ENCODE assay signal across 30 cellular contexts in the genomic region with DNA sequence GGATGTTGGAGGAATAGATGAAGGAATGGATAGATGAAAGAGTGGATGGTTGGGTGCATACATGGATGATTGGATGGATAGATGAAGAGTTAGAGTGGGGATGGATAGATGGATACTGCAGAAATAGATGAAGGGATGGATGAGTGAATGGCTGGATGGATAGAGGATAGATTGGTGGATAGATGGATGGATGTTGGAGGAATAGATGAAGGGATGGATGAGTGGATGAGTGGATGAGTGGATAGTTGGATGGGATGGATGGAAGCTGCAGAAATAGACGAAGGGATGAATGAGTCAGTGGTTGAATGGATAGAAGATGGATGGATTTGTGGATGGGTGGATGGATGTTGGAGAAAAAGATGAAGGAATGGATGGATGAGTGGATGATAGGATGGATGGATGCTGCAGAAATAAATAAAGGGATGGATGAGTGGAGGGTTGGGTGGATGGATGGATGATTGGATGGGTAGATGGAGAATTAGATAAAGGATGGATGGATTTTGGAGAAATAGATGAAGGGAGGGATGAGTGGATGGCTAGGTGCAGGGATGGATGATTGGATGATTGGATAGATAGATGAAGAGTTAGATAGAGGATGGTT. TPM values are rescaled to one million over a fixed set of nuclear protein-coding genes. Genes with fewer than 3 reads are reported as not detected.
DNase-seq lines count a peak whose midpoint lies in the region; ATAC-seq, FAIRE-seq and TF ChIP-seq lines count a peak whose summit lies in the region.
"Had no signal": no experiment of that assay in that cellular context is flagged by ENCODE, and none has a peak within 500 bp of the region (broad histone marks: within the 10 kb centered on the region; RNA-seq: fewer than 3 reads in every experiment).

No MANE protein-coding gene starts in this region.

- TF ChIP-seq EP300 in K562 (IDR thresholded peaks at IDR 0.05; ENCODE audit: low read length) = no peak

- no peak overlapping the region for H3K27ac ChIP-seq in K562 (ENCODE audit: extremely low read depth, low read depth, low read length)
- H3K27ac ChIP-seq in neuronal stem cell (replicated peaks; ENCODE audit: low read length) = no peak overlapping the region
- H3K27ac ChIP-seq: BLaER1 had no signal

- no peaks in the 10 kb centered on the region for H3K36me3 ChIP-seq in K562 (ENCODE audit: control insufficient read depth, insufficient read depth, low read length)
- H3K36me3 ChIP-seq in neuronal stem cell (replicated peaks in 1 of 2; ENCODE audit: control insufficient read depth in 2 of 2, insufficient read depth in 2 of 2, low read length in 2 of 2) = no peaks in the 10 kb centered on the region
- H3K36me3 ChIP-seq: BE2C, BLaER1 had no signal

- CTCF ChIA-PET in HEK293T (lab: Yijun Ruan, JAX) (no interaction called here), K562 (lab: Yijun Ruan, JAX; ENCODE audit: low intra/inter-chr PET ratio) (no interaction called here)
- CTCF ChIA-PET in activated naive CD4-positive, alpha-beta T cell treated with anti-CD3 and anti-CD28 coated beads, Interleukin-2, amount 10 ng/mL, durations not matched to agents 7 days and 5 days (lab: Charles Lee) = no interaction called here

- FAIRE-seq in K562 (lab: Jason Lieb, UNC) = no peak
- peak; percentile 84 for FAIRE-seq in urothelium cell line (lab: Jason Lieb, UNC)
- FAIRE-seq: A204.1, GM12878, GM12892, GM18507 had no signal

- H2BK120ac ChIP-seq in neuronal stem cell (ENCODE audit: low read depth, low read length) = no peak overlapping the region

- ATAC-seq in K562 (no peak), HG03135 (IDR thresholded peaks at IDR 0.05; ENCODE audit: unreplicated experiment) (no peak)
- ATAC-seq: GM12878 had no signal

- BruUV-seq in K562 (replicated peaks; lab: Mats Ljungman, UMichigan) = no TSS peak

- no peak overlapping the region for H3K4me3 Mint-ChIP-seq in activated naive CD4-positive, alpha-beta T cell treated with anti-CD3 and anti-CD28 coated beads, Interleukin-2, amount 10 ng/mL, durations not matched to agents 7 days and 5 days
- H3K4me3 Mint-ChIP-seq: CD14-positive monocyte; CD4-positive, alpha-beta memory T cell; CD4-positive, CD25-positive, alpha-beta regulatory T cell; CD8-positive, alpha-beta memory T cell had no signal

- H3K23ac ChIP-seq in neuronal stem cell (ENCODE audit: low read depth, low read length, poor library complexity) = no peak overlapping the region

- H3K4ac ChIP-seq in neuronal stem cell (ENCODE audit: low read length) = no peak overlapping the region

- H3K14ac ChIP-seq in neuronal stem cell (ENCODE audit: low read length) = no peak overlapping the region

- H2BK5ac ChIP-seq in neuronal stem cell (ENCODE audit: low read length) = no peak overlapping the region

- H2AK5ac ChIP-seq in neuronal stem cell (ENCODE audit: low read depth, low read length) = no peak overlapping the region

- peaks cover 23% of the 10 kb centered on the region for H3K27me3 Mint-ChIP-seq in activated naive CD4-positive, alpha-beta T cell treated with anti-CD3 and anti-CD28 coated beads, Interleukin-2, amount 10 ng/mL, durations not matched to agents 7 days and 5 days

- no peak for TF ChIP-seq POLR2A in K562 (conservative IDR thresholded peaks at IDR 0.05)

- H4K91ac ChIP-seq in neuronal stem cell (ENCODE audit: low read depth, low read length, poor library complexity) = no peak overlapping the region

- no peaks in the 10 kb centered on the region for H3K79me2 ChIP-seq in K562 (ENCODE audit: control insufficient read depth, insufficient read depth, low read length)

- WGBS in K562 (ENCODE audit: insufficient coverage, low coverage, missing lambda C conversion rate) = 0% methylated on average over 1 of the region's 1 CpG
- WGBS in neuronal stem cell (ENCODE audit: extremely low coverage in 2 of 2, insufficient read length in 2 of 2, insufficient replicate concordance in 1 of 2), 2 donors = 100% methylated on average over 1 of the region's 1 CpG; no CpG with 5 or more reads in 1 of the 2 donors

- no peak overlapping the region for H4K8ac ChIP-seq in neuronal stem cell (ENCODE audit: low read depth, low read length)

- H2AFZ ChIP-seq in K562 (ENCODE audit: low read depth, low read length) = no peak overlapping the region
- no peak overlapping the region for H2AFZ ChIP-seq in neuronal stem cell (ENCODE audit: low read length)

- H3K27ac Mint-ChIP-seq in activated naive CD4-positive, alpha-beta T cell treated with anti-CD3 and anti-CD28 coated beads, Interleukin-2, amount 10 ng/mL, durations not matched to agents 7 days and 5 days = no peak overlapping the region
- H3K27ac Mint-ChIP-seq: CD14-positive monocyte; CD4-positive, alpha-beta memory T cell; CD4-positive, CD25-positive, alpha-beta regulatory T cell; CD8-positive, alpha-beta memory T cell had no signal

- H3K9me3 ChIP-seq in K562 (replicated peaks; ENCODE audit: control insufficient read depth, insufficient read depth, low read depth, low read length) (no peaks in the 10 kb centered on the region), neuronal stem cell (replicated peaks in 1 of 2; ENCODE audit: control insufficient read depth in 2 of 2, insufficient read depth in 1 of 2, low read depth in 1 of 2, low read length in 2 of 2) (peaks cover 0 to 4% of the 10 kb centered on the region in 2 donors)
- H3K9me3 ChIP-seq: BE2C, BLaER1 had no signal

- no peaks in the 10 kb centered on the region for H3K4me1 Mint-ChIP-seq in activated naive CD4-positive, alpha-beta T cell treated with anti-CD3 and anti-CD28 coated beads, Interleukin-2, amount 10 ng/mL, durations not matched to agents 7 days and 5 days
- H3K4me1 Mint-ChIP-seq: CD14-positive monocyte; CD4-positive, alpha-beta memory T cell had no signal

- DNase-seq in HEK293T (ENCODE audit: extremely low spot score) (no peak), K562 (ENCODE audit: extremely low read depth in 1 of 4, low spot score in 3 of 4) (no peak), neuronal stem cell (ENCODE audit: low spot score) (no peak), urothelium cell line (ENCODE audit: low spot score) (no peak), NCI-H1105 (lab: John Stamatoyannopoulos, UW) (no peak)
- DNase-seq in activated naive CD4-positive, alpha-beta T cell treated with anti-CD3 and anti-CD28 coated beads, Interleukin-2, amount 10 ng/mL, durations not matched to agents 7 days and 5 days = no peak
- DNase-seq in activated naive CD4-positive, alpha-beta T cell treated with Interleukin-2 at 50 U/mL for 16 hours = no peak
- DNase-seq: 8988T; ACHN; BE2C; C1 segment of cervical spinal cord; CD4-positive, alpha-beta memory T cell; CD4-positive, CD25-positive, alpha-beta regulatory T cell; CD8-positive, alpha-beta memory T cell; COR-L47; DMS 273 treated with DMSO at 0.1 percent for 48 hours; DMS153; DMS53; DMS79; DND-41; EL; GDM1 had no signal

- H3K18ac ChIP-seq in neuronal stem cell (ENCODE audit: low read length) = no peak overlapping the region

- POLR2A ChIA-PET in HEK293T (lab: Yijun Ruan, JAX) = no interaction called here
- POLR2A ChIA-PET in K562 (lab: Yijun Ruan, JAX) = no interaction called here

- peaks cover 0 to 10% of the 10 kb centered on the region in 2 experiments; a peak in 3 of 5 replicates for H3K27me3 ChIP-seq in K562 (ENCODE audit: control insufficient read depth in 2 of 2, insufficient read depth in 2 of 2, low read length in 2 of 2)
- peaks cover 3 to 20% (median 7%) of the 10 kb centered on the region in 3 experiments for H3K27me3 ChIP-seq in neuronal stem cell (ENCODE audit: control insufficient read depth in 3 of 3, insufficient read depth in 3 of 3, low read depth in 1 of 3, low read length in 3 of 3)
- H3K27me3 ChIP-seq: BLaER1 had no signal

- no peaks in the 10 kb centered on the region for H3K79me1 ChIP-seq in neuronal stem cell (ENCODE audit: low read depth, low read length)

- H3K9me3 Mint-ChIP-seq in activated naive CD4-positive, alpha-beta T cell treated with anti-CD3 and anti-CD28 coated beads, Interleukin-2, amount 10 ng/mL, durations not matched to agents 7 days and 5 days = no peaks in the 10 kb centered on the region

- no peak for TF ChIP-seq RAD21 in K562 (CRISPR knock-in tag; conservative IDR thresholded peaks at IDR 0.05 in 1 of 2, IDR thresholded peaks at IDR 0.05 in 1 of 2)

- H4K20me1 ChIP-seq in K562 (replicated peaks; ENCODE audit: control insufficient read depth, insufficient read depth, low read length) = no peaks in the 10 kb centered on the region
- H4K20me1 ChIP-seq: BLaER1 had no signal

- peaks cover 9 to 23% of the 10 kb centered on the region in 2 experiments; a peak in 4 of 5 replicates for H3K4me1 ChIP-seq in K562 (replicated peaks in 1 of 2; ENCODE audit: control insufficient read depth in 2 of 2, insufficient read depth in 2 of 2, low read length in 2 of 2)
- H3K4me1 ChIP-seq in neuronal stem cell (ENCODE audit: control insufficient read depth in 2 of 2, insufficient read depth in 1 of 2, low read depth in 1 of 2, low read length in 2 of 2) = peaks cover 7 to 9% of the 10 kb centered on the region in 2 donors
- H3K4me1 ChIP-seq: BE2C had no signal

- H3K9ac ChIP-seq in K562 (ENCODE audit: insufficient read depth in 1 of 2, low read depth in 2 of 2, low read length in 2 of 2) = no peak overlapping the region
- H3K9ac ChIP-seq in neuronal stem cell (ENCODE audit: low read depth, low read length, poor library complexity) = peak overlapping the region; percentile 0
- H3K9ac ChIP-seq: BLaER1 had no signal

- no peak overlapping the region for H2BK15ac ChIP-seq in neuronal stem cell (ENCODE audit: low read length)

- no peak for TF ChIP-seq CTCF in K562 (IDR thresholded peaks at IDR 0.05 in 2 of 3, conservative IDR thresholded peaks at IDR 0.05 in 1 of 3; ENCODE audit: insufficient read depth in 2 of 3, low read depth in 1 of 3, low read length in 3 of 3)

- H3K4me2 ChIP-seq in K562 (ENCODE audit: insufficient read depth, low read length) (no peak overlapping the region), neuronal stem cell (ENCODE audit: insufficient read depth, low read length, poor library complexity, severe bottlenecking) (no peak overlapping the region)
- H3K4me2 ChIP-seq: BLaER1 had no signal

- no peak overlapping the region for H3K4me3 ChIP-seq in K562
- no peak overlapping the region for H3K4me3 ChIP-seq in neuronal stem cell (ENCODE audit: low read length in 2 of 2)
- H3K4me3 ChIP-seq: BLaER1, GM12878 had no signal

- no peaks in the 10 kb centered on the region for H3K36me3 Mint-ChIP-seq in activated naive CD4-positive, alpha-beta T cell treated with anti-CD3 and anti-CD28 coated beads, Interleukin-2, amount 10 ng/mL, durations not matched to agents 7 days and 5 days
- H3K36me3 Mint-ChIP-seq: CD14-positive monocyte; CD4-positive, CD25-positive, alpha-beta regulatory T cell; CD8-positive, alpha-beta memory T cell had no signal

- intact Hi-C loops in K562 (cut with micrococcal nuclease) = no loop called here

- in situ Hi-C loops in K562 (cut with MboI) = no loop called here

- no peaks in the 10 kb centered on the region for H3K9me1 ChIP-seq in K562 (ENCODE audit: control insufficient read depth, insufficient read depth, low read length)

- no peak overlapping the region for H2BK12ac ChIP-seq in neuronal stem cell (ENCODE audit: low read length)

RNA-seq across cellular contexts. Expression of gene SYT3, which starts 4.7 kb away (rescaled TPM):
- total RNA-seq in K562 (2011; cell fraction: chromatin; rRNA removed; ENCODE audit: low replicate concordance) = 1.5 and 2.4 TPM in 2 replicates
- total RNA-seq in K562 (2011; cell fraction: nucleolus; rRNA removed) = 1.6 and 2.0 TPM in 2 replicates
- total RNA-seq in K562 (2011; cell fraction: nucleoplasm; rRNA removed) = 1.5 and 3.9 TPM in 2 replicates
- total RNA-seq in K562 (2014; rRNA removed) (1.1 and 1.6 TPM in 2 replicates), K562 (2014; rRNA removed; fragmentation: Illumina TruSeq; extraction: Trizol) (0.36 and 0.51 TPM in 2 replicates), K562 (2015; rRNA removed; fragmentation: Illumina TruSeq; extraction: Trizol) (0.40 and 0.41 TPM in 2 replicates), K562 (2021) (1.7 and 2.0 TPM in 2 replicates)
- polyA plus RNA-seq in K562 (2011; rRNA removed) (0.35 and 0.40 TPM in 2 replicates), K562 (2014; fragmentation: Illumina TruSeq; extraction: Trizol) (0.54 and 1.2 TPM in 2 replicates), K562 (2014; fragmentation: Nextera tagmentation; extraction: Ambion mirVana) (not detected), K562 (2014; rRNA removed) (0.38 and 0.85 TPM in 2 replicates)
- polyA plus RNA-seq in K562 (2011; cell fraction: cytosol; rRNA removed) = 0.28 and 1.0 TPM in 2 replicates
- polyA plus RNA-seq in K562 (2011; cell fraction: nucleus; rRNA removed) = 1.5 and 2.9 TPM in 2 replicates
- polyA plus RNA-seq in K562 (2012) = 1.6 and 3.0 TPM in 2 replicates
- polyA minus RNA-seq in K562 (2011; rRNA and poly(A)+ RNA removed) = 0.12 and 0.84 TPM in 2 replicates
- polyA minus RNA-seq in K562 (2011; cell fraction: cytosol; rRNA and poly(A)+ RNA removed) = 0.38 TPM in 1 of 2 replicates, not detected in the other
- polyA minus RNA-seq in K562 (2011; cell fraction: nucleus; rRNA and poly(A)+ RNA removed) = 0.44 and 0.67 TPM in 2 replicates
- 2.6 TPM for polyA plus RNA-seq in neuronal stem cell (2013, experiment 1 of 2)
- 2.5 TPM for polyA plus RNA-seq in neuronal stem cell (2013, experiment 2 of 2)
- total RNA-seq: CD4-positive, alpha-beta memory T cell; CD4-positive, CD25-positive, alpha-beta regulatory T cell; GM12878 had no signal
- polyA plus RNA-seq: CD14-positive monocyte; CD4-positive, CD25-positive, alpha-beta regulatory T cell had no signal

RNA-seq across cellular contexts. Expression of gene C19orf81, which starts 4.8 kb away (rescaled TPM):
- total RNA-seq in K562 (2011; cell fraction: chromatin; rRNA removed; ENCODE audit: low replicate concordance) = 3.2 TPM in 1 of 2 replicates, not detected in the other
- 10.5 and 13.3 TPM in 2 replicates for total RNA-seq in K562 (2011; cell fraction: nucleolus; rRNA removed)
- total RNA-seq in K562 (2011; cell fraction: nucleoplasm; rRNA removed) = 7.7 and 11.2 TPM in 2 replicates
- total RNA-seq in K562 (2014; rRNA removed) (42.9 and 52.9 TPM in 2 replicates), K562 (2014; rRNA removed; fragmentation: Illumina TruSeq; extraction: Trizol) (not detected in 2 replicates), K562 (2015; rRNA removed; fragmentation: Illumina TruSeq; extraction: Trizol) (2.9 and 3.0 TPM in 2 replicates), K562 (2021) (33.0 and 40.2 TPM in 2 replicates)
- polyA plus RNA-seq in K562 (2011; rRNA removed) (2.5 and 5.1 TPM in 2 replicates), K562 (2014; fragmentation: Illumina TruSeq; extraction: Trizol) (1.1 TPM in 1 of 2 replicates, not detected in the other), K562 (2014; fragmentation: Nextera tagmentation; extraction: Ambion mirVana) (not detected), K562 (2014; rRNA removed) (35.9 and 46.2 TPM in 2 replicates)
- 8.7 and 29.6 TPM in 2 replicates for polyA plus RNA-seq in K562 (2011; cell fraction: cytosol; rRNA removed)
- 8.3 and 17.5 TPM in 2 replicates for polyA plus RNA-seq in K562 (2011; cell fraction: nucleus; rRNA removed)
- 26.5 and 30.0 TPM in 2 replicates for polyA plus RNA-seq in K562 (2012)
- not detected in 2 replicates for polyA minus RNA-seq in K562 (2011; rRNA and poly(A)+ RNA removed)
- polyA minus RNA-seq in K562 (2011; cell fraction: cytosol; rRNA and poly(A)+ RNA removed) = 3.5 and 5.7 TPM in 2 replicates
- polyA minus RNA-seq in K562 (2011; cell fraction: nucleus; rRNA and poly(A)+ RNA removed) = 6.1 and 7.3 TPM in 2 replicates
- polyA plus RNA-seq in neuronal stem cell (2013, experiment 1 of 2) = 32.6 TPM
- polyA plus RNA-seq in neuronal stem cell (2013, experiment 2 of 2) = 31.3 TPM
- total RNA-seq: CD4-positive, alpha-beta memory T cell; CD4-positive, CD25-positive, alpha-beta regulatory T cell; CD8-positive, alpha-beta memory T cell had no signal
- polyA plus RNA-seq: AG04450; CD14-positive monocyte; CD4-positive, alpha-beta memory T cell; CD4-positive, CD25-positive, alpha-beta regulatory T cell; CD8-positive, alpha-beta memory T cell; GM12878 had no signal
